Comparison of ENCODE assay signal across 19 cellular contexts in the genomic region with DNA sequence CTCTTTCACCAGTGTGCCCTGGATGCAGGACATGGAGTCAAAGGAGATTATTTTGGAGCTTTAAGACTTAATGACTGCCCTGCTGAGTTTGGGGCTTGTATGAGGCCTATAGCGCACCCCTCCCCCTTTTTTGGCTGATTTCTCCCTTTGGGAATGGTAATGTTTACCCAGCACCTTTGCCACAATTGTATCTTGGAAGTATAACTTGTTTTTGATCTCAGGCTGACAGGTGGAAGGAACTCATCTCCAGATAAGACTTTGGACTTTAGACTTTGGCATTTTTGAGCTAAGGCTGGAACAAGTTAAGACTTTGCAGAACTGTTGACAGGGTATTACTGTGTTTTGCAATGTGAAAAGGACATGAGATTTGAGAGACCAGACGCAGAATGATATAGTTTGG.
A peak's percentile ranks its signal among the peaks of the same experiment; 100 is the strongest.
DNase-seq lines count a peak whose midpoint lies in the region; ATAC-seq, FAIRE-seq and TF ChIP-seq lines count a peak whose summit lies in the region.
"Had no signal": no experiment of that assay in that cellular context is flagged by ENCODE, and none has a peak within 500 bp of the region (broad histone marks: within the 10 kb centered on the region; RNA-seq: fewer than 3 reads in every experiment).

No MANE protein-coding gene starts in this region.

- CTCF ChIA-PET in Caco-2 (lab: Charles Lee) (interaction anchor here (0.5 to 1.5 kb wide), 2 partner anchors 9 to 68 kb away, joined by 3 to 4 read pairs; no protein-coding TSS in a partner anchor), mammary epithelial cell (lab: Charles Lee; ENCODE audit: low non-redundant PET) (no interaction called here)

- no peaks in the 10 kb centered on the region for H3K27me3 Mint-ChIP-seq in Caco-2 (ENCODE audit: insufficient read depth, unreplicated experiment)
- H3K27me3 Mint-ChIP-seq in endodermal cell (ENCODE audit: insufficient read depth) = no peaks in the 10 kb centered on the region
- H3K27me3 Mint-ChIP-seq: B cell; CD4-positive, alpha-beta T cell had no signal

- peaks cover 2% of the 10 kb centered on the region; the same call in 1 of the 2 replicates for H3K36me3 ChIP-seq in Caco-2 (ENCODE audit: control insufficient read depth, insufficient read depth, low read length)
- peaks cover 60% of the 10 kb centered on the region for H3K36me3 ChIP-seq in endodermal cell (ENCODE audit: control insufficient read depth, insufficient read depth, low read length)
- no peaks in the 10 kb centered on the region for H3K36me3 ChIP-seq in pancreas
- no peaks in the 10 kb centered on the region for H3K36me3 ChIP-seq in osteoblast (ENCODE audit: insufficient read depth, low read length)
- H3K36me3 ChIP-seq in mammary epithelial cell (ENCODE audit: insufficient read depth, low read length) = peaks cover 2% of the 10 kb centered on the region
- H3K36me3 ChIP-seq: HAP-1 had no signal

- H3K9me3 Mint-ChIP-seq in Caco-2 (ENCODE audit: unreplicated experiment) (peaks cover 53% of the 10 kb centered on the region), endodermal cell (peaks cover 68% of the 10 kb centered on the region)

- H3K27ac Mint-ChIP-seq in Caco-2 (ENCODE audit: unreplicated experiment) (peak overlapping the region; percentile 70), endodermal cell (no peak overlapping the region)
- H3K27ac Mint-ChIP-seq: B cell; CD4-positive, alpha-beta T cell had no signal

- H3K9ac ChIP-seq in endodermal cell (ENCODE audit: extremely low read depth, low read length, poor library complexity, severe bottlenecking) (no peak overlapping the region), mammary epithelial cell (ENCODE audit: insufficient read depth, low read length) (no peak overlapping the region)

- in situ Hi-C loops in mammary epithelial cell (cut with MboI; ENCODE audit: low sequenced_read_pairs in 2 of 2) = no loop called here

- H3K4me3 ChIP-seq in Caco-2 (ENCODE audit: low read depth, low read length) (no peak overlapping the region), endodermal cell (ENCODE audit: low read length) (peak overlapping the region; percentile 9), pancreas (no peak overlapping the region), osteoblast (ENCODE audit: insufficient read depth, low read length) (no peak overlapping the region), mammary epithelial cell (replicated peaks in 1 of 3; ENCODE audit: insufficient read depth in 1 of 3, low read depth in 2 of 3, low read length in 3 of 3) (no peak overlapping the region)
- H3K4me3 ChIP-seq: HAP-1 had no signal

- DNase-seq in Caco-2 = peak; percentile 62 to 72
- DNase-seq in endodermal cell = no peak
- no peak for DNase-seq in left lobe of liver (ENCODE audit: low spot score)
- peak in 1 of 6 donors; percentile 26 for DNase-seq in pancreas
- no peak for DNase-seq in osteoblast (ENCODE audit: insufficient read length, low spot score, missing footprints)
- DNase-seq in mammary epithelial cell = no peak
- DNase-seq in NCI-H2107 treated with DMSO at 0.1 percent for 48 hours (lab: John Stamatoyannopoulos, UW; ENCODE audit: unreplicated experiment) = no peak
- DNase-seq in NCI-H2227 (lab: John Stamatoyannopoulos, UW; ENCODE audit: unreplicated experiment) = no peak
- DNase-seq: ACHN; C1 segment of cervical spinal cord; CD4-positive, alpha-beta T cell; DMS153; DMS79 treated with DMSO at 0.1 percent for 48 hours; EL; GOT3 had no signal

- peaks cover 19% of the 10 kb centered on the region for H3K4me1 ChIP-seq in Caco-2
- no peaks in the 10 kb centered on the region for H3K4me1 ChIP-seq in endodermal cell (ENCODE audit: control insufficient read depth, insufficient read depth, low read length)
- H3K4me1 ChIP-seq in pancreas = peaks cover 7 to 9% (median 7%) of the 10 kb centered on the region in 3 donors
- H3K4me1 ChIP-seq in osteoblast (ENCODE audit: insufficient read depth, low read length) = no peaks in the 10 kb centered on the region
- no peaks in the 10 kb centered on the region for H3K4me1 ChIP-seq in mammary epithelial cell (ENCODE audit: insufficient read depth, low read length)
- H3K4me1 ChIP-seq: HAP-1 had no signal

- ATAC-seq in left lobe of liver (peak; percentile 30), pancreas (peak; percentile 45 to 81 (median 70))

- POLR2A ChIA-PET in Caco-2 (lab: Charles Lee) = interaction anchor here (0.9 kb wide), 1 partner anchor 9 kb away, joined by 5 read pairs; no protein-coding TSS in a partner anchor

- H3K9me3 ChIP-seq in Caco-2 (peaks cover 40% of the 10 kb centered on the region), endodermal cell (ENCODE audit: control insufficient read depth, low read length) (peaks cover 67% of the 10 kb centered on the region), pancreas (no peaks in the 10 kb centered on the region), osteoblast (ENCODE audit: low read depth, low read length) (no peaks in the 10 kb centered on the region), mammary epithelial cell (replicated peaks; ENCODE audit: insufficient read depth, low read length) (no peaks in the 10 kb centered on the region)
- H3K9me3 ChIP-seq: HAP-1 had no signal

- H3K79me2 ChIP-seq in osteoblast (ENCODE audit: insufficient read depth, low read length) (no peaks in the 10 kb centered on the region), mammary epithelial cell (ENCODE audit: insufficient read depth, low read length) (no peaks in the 10 kb centered on the region)

- H3K4me3 Mint-ChIP-seq in Caco-2 (ENCODE audit: unreplicated experiment) = no peak overlapping the region
- no peak overlapping the region for H3K4me3 Mint-ChIP-seq in endodermal cell
- H3K4me3 Mint-ChIP-seq: B cell; CD4-positive, alpha-beta T cell had no signal

- WGBS in endodermal cell (ENCODE audit: insufficient coverage in 1 of 2, insufficient read length in 1 of 2), 2 experiments = 89 to 98% methylated on average over 1 to 2 of the region's 2 CpGs
- 55% methylated on average over 2 of the region's 2 CpGs for WGBS in pancreas, 2 donors
- WGBS in mammary epithelial cell (ENCODE audit: low coverage, missing lambda C conversion rate) = 89% methylated on average over 2 of the region's 2 CpGs

- H3K27me3 ChIP-seq in Caco-2 (replicated peaks; ENCODE audit: control insufficient read depth, insufficient read depth, low read length) (no peaks in the 10 kb centered on the region), endodermal cell (ENCODE audit: control insufficient read depth, insufficient read depth, low read length, poor library complexity, severe bottlenecking) (no peaks in the 10 kb centered on the region), pancreas (no peaks in the 10 kb centered on the region), osteoblast (ENCODE audit: insufficient read depth, low read length) (no peaks in the 10 kb centered on the region), mammary epithelial cell (ENCODE audit: insufficient read depth, low read length) (no peaks in the 10 kb centered on the region)

- TF ChIP-seq CTCF in Caco-2 (IDR thresholded peaks at IDR 0.05; ENCODE audit: insufficient read depth in 1 of 2, low read depth in 1 of 2, low read length in 1 of 2, severe bottlenecking in 1 of 2, unreplicated experiment in 1 of 2) (no peak), endodermal cell (conservative IDR thresholded peaks at IDR 0.05) (no peak), pancreas (IDR thresholded peaks at IDR 0.05) (no peak), osteoblast (IDR thresholded peaks at IDR 0.05; ENCODE audit: extremely low read depth, low read depth, low read length) (no peak), mammary epithelial cell (conservative IDR thresholded peaks at IDR 0.05 in 1 of 2, IDR thresholded peaks at IDR 0.05 in 1 of 2; ENCODE audit: extremely low read depth in 1 of 2, insufficient read depth in 1 of 2, low read depth in 1 of 2, low read length in 2 of 2) (no peak)

- H3K36me3 Mint-ChIP-seq in Caco-2 (ENCODE audit: insufficient read depth, unreplicated experiment) (peaks cover 34% of the 10 kb centered on the region), endodermal cell (ENCODE audit: low read depth) (peaks cover 75% of the 10 kb centered on the region)

- H4K20me1 ChIP-seq in osteoblast (ENCODE audit: insufficient read depth, low read length) (no peaks in the 10 kb centered on the region), mammary epithelial cell (ENCODE audit: insufficient read depth, low read length) (no peaks in the 10 kb centered on the region)

- no TSS peak for BruUV-seq in Caco-2 (replicated peaks; lab: Mats Ljungman, UMichigan)
- no TSS peak for BruUV-seq in mammary epithelial cell (replicated peaks; lab: Mats Ljungman, UMichigan)

- intact Hi-C loops in Caco-2 (cut with micrococcal nuclease; ENCODE audit: unreplicated experiment) (loop anchor here (1.0 kb wide), 1 partner anchor 9 kb away; no protein-coding TSS in a partner anchor), pancreas (cut with DNase I) (no loop called here), mammary epithelial cell (cut with micrococcal nuclease) (no loop called here)

- H3K4me2 ChIP-seq in osteoblast (ENCODE audit: insufficient read depth, low read length) = no peak overlapping the region
- H3K4me2 ChIP-seq in mammary epithelial cell (ENCODE audit: insufficient read depth, low read depth, low read length) = no peak overlapping the region

- dilution Hi-C loops in mammary epithelial cell (cut with HindIII; ENCODE audit: low sequenced_read_pairs) = no loop called here

- no peak for FAIRE-seq in pancreas (lab: Jason Lieb, UNC)
- FAIRE-seq: G401.6, GM12891 had no signal

- no peak overlapping the region for H3K27ac ChIP-seq in endodermal cell (ENCODE audit: low read depth, low read length)
- H3K27ac ChIP-seq in pancreas = no peak overlapping the region
- H3K27ac ChIP-seq in osteoblast (ENCODE audit: low read depth, low read length) = no peak overlapping the region
- no peak overlapping the region for H3K27ac ChIP-seq in mammary epithelial cell (ENCODE audit: insufficient read depth, low read depth, low read length)

- H2AFZ ChIP-seq in osteoblast (ENCODE audit: low read length) = no peak overlapping the region
- no peak overlapping the region for H2AFZ ChIP-seq in mammary epithelial cell (ENCODE audit: low read depth, low read length)

- H3K4me1 Mint-ChIP-seq in Caco-2 (ENCODE audit: low read depth, unreplicated experiment) = peaks cover 16% of the 10 kb centered on the region
- no peaks in the 10 kb centered on the region for H3K4me1 Mint-ChIP-seq in endodermal cell
- H3K4me1 Mint-ChIP-seq: B cell had no signal

Comparison
In these comparisons a context has a peak if more than half of its experiments do, and no peak if none do; other contexts are left out.
1. DNase-seq: peak in Caco-2 (2 of 2); none in endodermal cell (single experiment), left lobe of liver (single experiment), osteoblast (single experiment), mammary epithelial cell (single experiment), NCI-H2107 treated with DMSO at 0.1 percent for 48 hours (single experiment) and NCI-H2227 (single experiment).